Comparison of ENCODE assay signal across 7 cellular contexts in the genomic region with DNA sequence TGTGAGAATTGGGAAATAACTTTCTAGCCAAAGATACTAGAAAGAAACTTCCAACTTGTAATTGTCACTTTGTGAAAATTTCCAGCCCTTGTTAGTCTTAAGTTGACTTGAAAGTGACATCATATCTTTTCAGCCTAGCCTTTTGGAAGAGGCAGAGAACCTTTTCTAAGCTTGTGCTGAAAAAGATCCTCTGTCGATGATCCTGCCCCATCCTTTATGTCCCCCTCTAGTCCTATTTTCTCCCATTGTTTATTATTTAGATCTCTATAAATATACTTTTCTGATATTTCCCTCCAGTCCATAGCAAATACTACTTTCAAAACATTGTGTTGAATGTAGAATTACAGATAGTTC. TPM values are rescaled to one million over a fixed set of nuclear protein-coding genes. Genes with fewer than 3 reads are reported as not detected.
DNase-seq lines count a peak whose midpoint lies in the region; ATAC-seq and TF ChIP-seq lines count a peak whose summit lies in the region.

No MANE protein-coding gene starts in this region.

- no peaks in the 10 kb centered on the region for H3K27me3 Mint-ChIP-seq in activated CD4-positive, alpha-beta memory T cell treated with anti-CD3 and anti-CD28 coated beads for 36 hours

- intact Hi-C loops in activated CD4-positive, alpha-beta memory T cell treated with anti-CD3 and anti-CD28 coated beads for 36 hours (cut with micrococcal nuclease): loop anchor here (1.0 to 5.0 kb wide), 6 partner anchors 77 to 498 kb away; partner anchors contain the start of genes EID3 and SLC41A2
- intact Hi-C loops in spleen (cut with DNase I; ENCODE audit: low total_unique reads): loop anchor here (10.0 kb wide), 1 partner anchor 415 kb away; no protein-coding TSS in a partner anchor

- H3K9me3 ChIP-seq in HEK293 (ENCODE audit: control insufficient read depth, insufficient read depth, low read depth, low read length) (no peaks in the 10 kb centered on the region), spleen (no peaks in the 10 kb centered on the region)

- no peaks in the 10 kb centered on the region for H3K9me3 Mint-ChIP-seq in activated CD4-positive, alpha-beta memory T cell treated with anti-CD3 and anti-CD28 coated beads for 36 hours

- H3K4me1 ChIP-seq in HEK293 (ENCODE audit: control insufficient read depth, insufficient read depth, low read length) (peaks cover 10% of the 10 kb centered on the region), spleen (peaks cover 48 to 83% (median 66%) of the 10 kb centered on the region in 6 donors)

- H3K4me1 Mint-ChIP-seq in activated CD4-positive, alpha-beta memory T cell treated with anti-CD3 and anti-CD28 coated beads for 36 hours (ENCODE audit: low read depth): peaks cover 53% of the 10 kb centered on the region

- no peak overlapping the region for H3K27ac ChIP-seq in HEK293 (ENCODE audit: extremely low read depth, low read depth, low read length)
- peak overlapping the region; percentile 84 to 93 (median 90) for H3K27ac ChIP-seq in spleen

- H3K36me3 ChIP-seq in HEK293 (ENCODE audit: control insufficient read depth in 2 of 2, insufficient read depth in 1 of 2, low read length in 2 of 2) (no peaks in the 10 kb centered on the region), spleen (no peaks in the 10 kb centered on the region)

- H3K27ac Mint-ChIP-seq in activated CD4-positive, alpha-beta memory T cell treated with anti-CD3 and anti-CD28 coated beads for 36 hours: peak overlapping the region; percentile 97

- peaks cover 24% of the 10 kb centered on the region for H3K36me3 Mint-ChIP-seq in activated CD4-positive, alpha-beta memory T cell treated with anti-CD3 and anti-CD28 coated beads for 36 hours

- no peak for DNase-seq in activated CD4-positive, alpha-beta memory T cell treated with anti-CD3 and anti-CD28 coated beads for 36 hours
- DNase-seq in fibroblast of villous mesenchyme (ENCODE audit: low read depth): no peak
- DNase-seq in spleen: no peak
- DNase-seq in GDM1 (lab: John Stamatoyannopoulos, UW): no peak

- H3K4me3 Mint-ChIP-seq in activated CD4-positive, alpha-beta memory T cell treated with anti-CD3 and anti-CD28 coated beads for 36 hours: peak overlapping the region; percentile 99

- H3K4me3 ChIP-seq in HEK293 (ENCODE audit: low read depth, low read length) (no peak overlapping the region), fibroblast of villous mesenchyme (ENCODE audit: low read depth, low read length) (peak overlapping the region; percentile 92), spleen (peak overlapping the region in 7 of 8 donors; percentile 87 to 100 (median 94))

- ATAC-seq in GM21447 (IDR thresholded peaks at IDR 0.05; ENCODE audit: unreplicated experiment) (no peak), HG03469 (IDR thresholded peaks at IDR 0.05; ENCODE audit: unreplicated experiment) (no peak)

- CTCF ChIA-PET in HEK293 (lab: Yijun Ruan, JAX): interaction anchor here (0.5 to 6.6 kb wide), 3 partner anchors 79 to 172 kb away, joined by 3 to 33 read pairs (median 4); no protein-coding TSS in a partner anchor
- CTCF ChIA-PET in activated CD4-positive, alpha-beta memory T cell treated with anti-CD3 and anti-CD28 coated beads for 36 hours (lab: Charles Lee): interaction anchor here (0.7 to 4.8 kb wide), 11 partner anchors 19 to 235 kb away, joined by 3 to 20 read pairs (median 4); no protein-coding TSS in a partner anchor

- WGBS in spleen, 5 donors: 24 to 46% (median 32%) methylated on average over 1 of the region's 1 CpG

- no peaks in the 10 kb centered on the region for H3K27me3 ChIP-seq in spleen (replicated peaks in 1 of 7)

- POLR2A ChIA-PET in HEK293 (lab: Yijun Ruan, JAX): interaction anchor here (0.5 to 1.2 kb wide), 2 partner anchors 10 to 46 kb away, joined by 3 read pairs; no protein-coding TSS in a partner anchor
- POLR2A ChIA-PET in activated CD4-positive, alpha-beta memory T cell treated with anti-CD3 and anti-CD28 coated beads for 36 hours (lab: Charles Lee): interaction anchor here (0.9 to 6.0 kb wide), 7 partner anchors 13 to 145 kb away, joined by 3 to 43 read pairs (median 12); no protein-coding TSS in a partner anchor

- TF ChIP-seq CTCF in HEK293 (tag by site-specific recombination; IDR thresholded peaks at IDR 0.05) (no peak), fibroblast of villous mesenchyme (IDR thresholded peaks at IDR 0.05; ENCODE audit: insufficient read depth, low read depth, low read length) (no peak), spleen (IDR thresholded peaks at IDR 0.05 in 8 of 11, conservative IDR thresholded peaks at IDR 0.05 in 3 of 11) (no peak)

- TF ChIP-seq POLR2A in spleen (IDR thresholded peaks at IDR 0.05): no peak

TF ChIP-seq in HEK293, 187 proteins besides CTCF, POLR2A, EP300 and RAD21 (continues in another document):
- no peak for TF ChIP-seq SCRT2 (tag by site-specific recombination; IDR thresholded peaks at IDR 0.05)
- no peak for TF ChIP-seq GLIS2 (tag by site-specific recombination; IDR thresholded peaks at IDR 0.05)
- no peak for TF ChIP-seq ZNF2 (tag by site-specific recombination; IDR thresholded peaks at IDR 0.05)
- no peak for TF ChIP-seq ZNF19 (tag by site-specific recombination; IDR thresholded peaks at IDR 0.05; ENCODE audit: low read depth)
- TF ChIP-seq ZNF548 (tag by site-specific recombination; IDR thresholded peaks at IDR 0.05): no peak
- peak; percentile 84 for TF ChIP-seq ATF2 (tag by site-specific recombination; IDR thresholded peaks at IDR 0.05; ENCODE audit: low read depth)
- TF ChIP-seq, protein P1, sequence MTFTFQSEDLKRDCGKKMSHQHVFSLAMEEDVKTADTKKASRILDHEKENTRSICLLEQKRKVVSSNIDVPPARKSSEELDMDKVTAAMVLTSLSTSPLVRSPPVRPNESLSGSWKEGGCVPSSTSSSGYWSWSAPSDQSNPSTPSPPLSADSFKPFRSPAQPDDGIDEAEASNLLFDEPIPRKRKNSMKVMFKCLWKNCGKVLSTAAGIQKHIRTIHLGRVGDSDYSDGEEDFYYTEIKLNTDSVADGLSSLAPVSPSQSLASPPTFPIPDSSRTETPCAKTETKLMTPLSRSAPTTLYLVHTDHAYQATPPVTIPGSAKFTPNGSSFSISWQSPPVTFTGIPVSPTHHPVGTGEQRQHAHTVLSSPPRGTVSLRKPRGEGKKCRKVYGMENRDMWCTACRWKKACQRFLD (tag by site-specific recombination; IDR thresholded peaks at IDR 0.05): no peak
- TF ChIP-seq, protein P2, sequence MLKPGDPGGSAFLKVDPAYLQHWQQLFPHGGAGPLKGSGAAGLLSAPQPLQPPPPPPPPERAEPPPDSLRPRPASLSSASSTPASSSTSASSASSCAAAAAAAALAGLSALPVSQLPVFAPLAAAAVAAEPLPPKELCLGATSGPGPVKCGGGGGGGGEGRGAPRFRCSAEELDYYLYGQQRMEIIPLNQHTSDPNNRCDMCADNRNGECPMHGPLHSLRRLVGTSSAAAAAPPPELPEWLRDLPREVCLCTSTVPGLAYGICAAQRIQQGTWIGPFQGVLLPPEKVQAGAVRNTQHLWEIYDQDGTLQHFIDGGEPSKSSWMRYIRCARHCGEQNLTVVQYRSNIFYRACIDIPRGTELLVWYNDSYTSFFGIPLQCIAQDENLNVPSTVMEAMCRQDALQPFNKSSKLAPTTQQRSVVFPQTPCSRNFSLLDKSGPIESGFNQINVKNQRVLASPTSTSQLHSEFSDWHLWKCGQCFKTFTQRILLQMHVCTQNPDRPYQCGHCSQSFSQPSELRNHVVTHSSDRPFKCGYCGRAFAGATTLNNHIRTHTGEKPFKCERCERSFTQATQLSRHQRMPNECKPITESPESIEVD (tag by site-specific recombination; IDR thresholded peaks at IDR 0.05): 0 out of 2 replicates have a peak, but pooled peaks have one; percentile 7
- TF ChIP-seq HOXD13 (CRISPR knock-in tag; IDR thresholded peaks at IDR 0.05; ENCODE audit: borderline replicate concordance): no peak
- TF ChIP-seq KLF7 (tag by site-specific recombination; IDR thresholded peaks at IDR 0.05; ENCODE audit: borderline replicate concordance): no peak
- no peak for TF ChIP-seq ZNF174 (tag by site-specific recombination; IDR thresholded peaks at IDR 0.05)
- TF ChIP-seq, protein P3, sequence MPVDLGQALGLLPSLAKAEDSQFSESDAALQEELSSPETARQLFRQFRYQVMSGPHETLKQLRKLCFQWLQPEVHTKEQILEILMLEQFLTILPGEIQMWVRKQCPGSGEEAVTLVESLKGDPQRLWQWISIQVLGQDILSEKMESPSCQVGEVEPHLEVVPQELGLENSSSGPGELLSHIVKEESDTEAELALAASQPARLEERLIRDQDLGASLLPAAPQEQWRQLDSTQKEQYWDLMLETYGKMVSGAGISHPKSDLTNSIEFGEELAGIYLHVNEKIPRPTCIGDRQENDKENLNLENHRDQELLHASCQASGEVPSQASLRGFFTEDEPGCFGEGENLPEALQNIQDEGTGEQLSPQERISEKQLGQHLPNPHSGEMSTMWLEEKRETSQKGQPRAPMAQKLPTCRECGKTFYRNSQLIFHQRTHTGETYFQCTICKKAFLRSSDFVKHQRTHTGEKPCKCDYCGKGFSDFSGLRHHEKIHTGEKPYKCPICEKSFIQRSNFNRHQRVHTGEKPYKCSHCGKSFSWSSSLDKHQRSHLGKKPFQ (tag by site-specific recombination; IDR thresholded peaks at IDR 0.05): no peak

RNA-seq across cellular contexts. Expression of gene CHST11, which starts 2.8 kb away (rescaled TPM):
- total RNA-seq in activated CD4-positive, alpha-beta memory T cell treated with anti-CD3 and anti-CD28 coated beads for 36 hours: 10 to 100 TPM; 58.3 to 59.0 TPM
- total RNA-seq in fibroblast of villous mesenchyme: 3.5 and 8.2 TPM in 2 replicates
- 10 to 100 TPM; 45.0 to 65.1 (median 56.1) TPM for total RNA-seq in spleen
- 1 to 10 TPM; 5.2 to 6.1 (median 5.8) TPM for polyA plus RNA-seq in spleen
